Comparison of ENCODE assay signal across 10 cellular contexts in genomic region chr7:141220263-141220662, GRCh38.
A peak's percentile ranks its signal among the peaks of the same experiment; 100 is the strongest.
DNase-seq lines count a peak whose midpoint lies in the region; ATAC-seq and TF ChIP-seq lines count a peak whose summit lies in the region.
"Had no signal": no experiment of that assay in that cellular context is flagged by ENCODE, and none has a peak within 500 bp of the region (broad histone marks: within the 10 kb centered on the region; RNA-seq: fewer than 3 reads in every experiment).

No MANE protein-coding gene starts in this region.

- no peak overlapping the region for H2BK15ac ChIP-seq in mesendoderm (replicated peaks; ENCODE audit: low read depth)

- no peak overlapping the region for H2AK5ac ChIP-seq in mesendoderm (ENCODE audit: low read length)

- WGBS in mesendoderm (ENCODE audit: extremely low coverage, insufficient coverage, low lambda C conversion rate), result no CpG with 5 or more reads among the region's 4 CpGs

- no peak overlapping the region for H4K8ac ChIP-seq in mesendoderm (ENCODE audit: low read depth, low read length)

- H3K79me2 ChIP-seq in mesendoderm (ENCODE audit: control insufficient read depth, insufficient read depth, low read length), result no peaks in the 10 kb centered on the region

- peaks cover 0 to 46% (median 31%) of the 10 kb centered on the region in 5 donors for H3K27me3 Mint-ChIP-seq in naive thymus-derived CD4-positive, alpha-beta T cell

- CTCF ChIA-PET in naive thymus-derived CD4-positive, alpha-beta T cell (lab: Charles Lee), result interaction anchor here (0.6 kb wide), 1 partner anchor 308 kb away, joined by 3 read pairs; no protein-coding TSS in a partner anchor

- no peak overlapping the region for H4K5ac ChIP-seq in mesendoderm (ENCODE audit: low read length)

- TF ChIP-seq CTCF in GM12864 (IDR thresholded peaks at IDR 0.05; ENCODE audit: low read depth, low read length, missing control alignments) (peak; percentile 24), foreskin keratinocyte (conservative IDR thresholded peaks at IDR 0.05) (no peak)

- H3K27me3 ChIP-seq in MG63 (no peaks in the 10 kb centered on the region), mesendoderm (ENCODE audit: insufficient read depth, low read length, poor library complexity) (no peaks in the 10 kb centered on the region), foreskin keratinocyte (no peaks in the 10 kb centered on the region)
- H3K27me3 ChIP-seq in naive thymus-derived CD4-positive, alpha-beta T cell (ENCODE audit: control insufficient read depth in 2 of 2, insufficient read depth in 2 of 2, low read length in 2 of 2), result no peaks in the 10 kb centered on the region

- H3K9me3 ChIP-seq in MG63, result no peaks in the 10 kb centered on the region
- H3K9me3 ChIP-seq in naive thymus-derived CD4-positive, alpha-beta T cell (ENCODE audit: control insufficient read depth in 2 of 3, low read length in 3 of 3), result no peaks in the 10 kb centered on the region
- H3K9me3 ChIP-seq: thoracic aorta had no signal

- no peaks in the 10 kb centered on the region for H3K4me1 ChIP-seq in mesendoderm (ENCODE audit: control insufficient read depth, low read depth, low read length)
- H3K4me1 ChIP-seq in naive thymus-derived CD4-positive, alpha-beta T cell (ENCODE audit: control insufficient read depth in 2 of 2, insufficient read depth in 2 of 2, low read length in 2 of 2), result no peaks in the 10 kb centered on the region
- no peaks in the 10 kb centered on the region for H3K4me1 ChIP-seq in foreskin keratinocyte

- ATAC-seq in naive thymus-derived CD4-positive, alpha-beta T cell, result no peak
- no peak for ATAC-seq in foreskin keratinocyte
- ATAC-seq in GM18873 (IDR thresholded peaks at IDR 0.05; ENCODE audit: low FRiP score, unreplicated experiment), result no peak

- H3K27ac Mint-ChIP-seq in naive thymus-derived CD4-positive, alpha-beta T cell, result no peak overlapping the region

- no peak overlapping the region for H3K4me3 ChIP-seq in GM12864 (ENCODE audit: low read depth, low read length)
- no peak overlapping the region for H3K4me3 ChIP-seq in MG63
- H3K4me3 ChIP-seq in mesendoderm (ENCODE audit: low read length), result no peak overlapping the region
- no peak overlapping the region for H3K4me3 ChIP-seq in naive thymus-derived CD4-positive, alpha-beta T cell (ENCODE audit: low read length)
- H3K4me3 ChIP-seq: thoracic aorta had no signal

- H3K23ac ChIP-seq in mesendoderm (ENCODE audit: low read length), result no peak overlapping the region

- H3K18ac ChIP-seq in mesendoderm (ENCODE audit: low read length), result no peak overlapping the region

- no peak overlapping the region for H3K56ac ChIP-seq in mesendoderm (ENCODE audit: low read length)

- no peaks in the 10 kb centered on the region for H3K4me1 Mint-ChIP-seq in naive thymus-derived CD4-positive, alpha-beta T cell

- H3K9ac ChIP-seq in mesendoderm (ENCODE audit: low read length), result no peak overlapping the region

- POLR2A ChIA-PET in naive thymus-derived CD4-positive, alpha-beta T cell (lab: Charles Lee), result no interaction called here

- H3K4me2 ChIP-seq in mesendoderm (ENCODE audit: low read length), result no peak overlapping the region

- no peak overlapping the region for H2BK5ac ChIP-seq in mesendoderm (ENCODE audit: low read length)

- H3K36me3 ChIP-seq in MG63, result no peaks in the 10 kb centered on the region
- no peaks in the 10 kb centered on the region for H3K36me3 ChIP-seq in mesendoderm (ENCODE audit: control insufficient read depth, insufficient read depth, low read length)
- no peaks in the 10 kb centered on the region for H3K36me3 ChIP-seq in naive thymus-derived CD4-positive, alpha-beta T cell (ENCODE audit: control insufficient read depth in 2 of 3, insufficient read depth in 3 of 3, low read length in 3 of 3)
- H3K36me3 ChIP-seq: thoracic aorta had no signal

- peaks cover 0 to 5% (median 0%) of the 10 kb centered on the region in 11 donors for H3K9me3 Mint-ChIP-seq in naive thymus-derived CD4-positive, alpha-beta T cell

- H3K4me3 Mint-ChIP-seq in naive thymus-derived CD4-positive, alpha-beta T cell, result no peak overlapping the region

- DNase-seq in GM12864 (ENCODE audit: low read depth) (no peak), MG63 (peak; percentile 11), SHP77 (lab: John Stamatoyannopoulos, UW) (peak; percentile 59), mesendoderm (peak; percentile 55), foreskin keratinocyte (no peak)
- DNase-seq in naive thymus-derived CD4-positive, alpha-beta T cell, result no peak
- DNase-seq: effector CD8-positive, alpha-beta T cell; stimulated activated CD4-positive, alpha-beta T cell treated with anti-CD3 and anti-CD28 coated beads, Interleukin-12 subunit alpha, Interleukin-12 subunit beta, amount 100 ng/mL, for 4 hours had no signal

- H3K36me3 Mint-ChIP-seq in naive thymus-derived CD4-positive, alpha-beta T cell, result no peaks in the 10 kb centered on the region

- H3K27ac ChIP-seq in mesendoderm (ENCODE audit: low read depth, low read length) (no peak overlapping the region), foreskin keratinocyte (no peak overlapping the region)
- H3K27ac ChIP-seq in naive thymus-derived CD4-positive, alpha-beta T cell (ENCODE audit: low read depth, low read length), result no peak overlapping the region
- H3K27ac ChIP-seq: thoracic aorta had no signal

- intact Hi-C loops in naive thymus-derived CD4-positive, alpha-beta T cell (cut with micrococcal nuclease), result loop anchor here in 1 of 2 donors (5.0 kb wide), 1 partner anchor 408 kb away; no protein-coding TSS in a partner anchor

- no peaks in the 10 kb centered on the region for H3K79me1 ChIP-seq in mesendoderm (ENCODE audit: low read length)

- no peak overlapping the region for H2BK120ac ChIP-seq in mesendoderm (ENCODE audit: low read depth, low read length)

- no peak overlapping the region for H3K4ac ChIP-seq in mesendoderm (ENCODE audit: low read depth, low read length)

Comparison
In these comparisons a context has a peak if more than half of its experiments do, and no peak if none do; other contexts are left out.
1. DNase-seq: peak in MG63 (single experiment), SHP77 (2 of 2) and mesendoderm (single experiment); none in GM12864 (single experiment), naive thymus-derived CD4-positive, alpha-beta T cell (0 of 9) and foreskin keratinocyte (0 of 2).